In the genomic region with DNA sequence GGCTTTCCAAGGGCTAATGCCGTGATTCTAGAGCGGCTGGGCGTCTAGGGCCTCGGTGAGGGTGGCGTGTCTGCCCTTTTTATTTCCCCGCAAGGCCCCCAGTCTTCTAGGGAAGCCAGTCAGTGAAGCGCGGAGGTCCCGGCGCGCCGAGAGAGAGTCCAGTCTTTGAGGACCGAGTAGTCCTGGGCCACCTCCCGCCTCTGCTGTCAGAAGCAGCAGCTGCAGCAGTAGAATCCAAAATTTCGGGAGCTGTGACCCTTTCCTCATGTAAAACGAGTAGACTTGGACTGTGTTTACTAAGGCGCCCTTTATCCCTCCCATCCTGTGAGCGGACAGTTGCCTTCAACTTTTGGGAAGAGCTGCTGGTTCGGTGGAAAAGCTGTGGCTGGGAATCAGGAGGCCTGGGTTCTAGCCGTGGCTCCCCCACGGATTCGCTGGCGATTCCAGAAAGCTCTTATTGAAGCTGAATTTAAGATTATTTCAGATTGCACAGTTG, we compare ENCODE assay signal across 8 cellular contexts. TPM values are rescaled to one million over a fixed set of nuclear protein-coding genes. Genes with fewer than 3 reads are reported as not detected.
DNase-seq lines count a peak whose midpoint lies in the region; ATAC-seq, FAIRE-seq and TF ChIP-seq lines count a peak whose summit lies in the region.
"Not testable (repeated sequence)": the region's sequence is repeated elsewhere in the genome, so short reads cannot be mapped to it uniquely, and the experiment has no call there.

No MANE protein-coding gene starts in this region.

- H3K4me3 Mint-ChIP-seq in T-cell = peak overlapping the region; percentile 86 to 97 (median 90)

- not testable (repeated sequence) for TF ChIP-seq CTCF in GM12865 (IDR thresholded peaks at IDR 0.05; ENCODE audit: insufficient read depth, low read depth, low read length, missing control alignments); bronchial epithelial cell (IDR thresholded peaks at IDR 0.05; ENCODE audit: insufficient read depth, low read length, severe bottlenecking); omental fat pad (IDR thresholded peaks at IDR 0.05); vagina (IDR thresholded peaks at IDR 0.05)

- under 1% methylated on average over 23 of the region's 23 CpGs for WGBS in right cardiac atrium

- not testable (repeated sequence) for DNase-seq in GM12865 (ENCODE audit: low read depth); bronchial epithelial cell (ENCODE audit: low read depth); omental fat pad (ENCODE audit: low spot score); vagina (ENCODE audit: extremely low spot score in 2 of 2)
- DNase-seq in HCEC 1CT = peak; percentile 13
- DNase-seq in HS-5 (ENCODE audit: low read depth) = peak; percentile 6
- peak in 3 of 34 experiments; percentile 1 to 5 (median 3) for DNase-seq in T-cell
- peak in 1 of 3 donors; percentile 76 for DNase-seq in right cardiac atrium

- H3K27ac ChIP-seq in right cardiac atrium (ENCODE audit: low read length) = peak overlapping the region; percentile 53
- H3K27ac ChIP-seq in vagina = peak overlapping the region; percentile 75

- not testable (repeated sequence) for H3K9me3 Mint-ChIP-seq in T-cell

- not testable (repeated sequence) for H3K36me3 ChIP-seq in bronchial epithelial cell (ENCODE audit: control insufficient read depth, insufficient read depth, low read length); vagina

- not testable (repeated sequence) for FAIRE-seq in bronchial epithelial cell (lab: Jason Lieb, UNC)

- POLR2A ChIA-PET in T-cell (lab: Charles Lee) = interaction anchor here (0.5 to 1.9 kb wide), 13 partner anchors 9 to 680 kb away, joined by 3 to 14 read pairs (median 3); no protein-coding TSS in a partner anchor

- not testable (repeated sequence) for H3K27me3 Mint-ChIP-seq in T-cell

- peak overlapping the region; percentile 98 to 99 for H3K27ac Mint-ChIP-seq in T-cell

- intact Hi-C loops in right cardiac atrium (cut with DNase I); vagina (cut with DNase I): not testable (repeated sequence)

- H3K4me3 ChIP-seq in GM12865 (ENCODE audit: low read depth, low read length) (peak overlapping the region; percentile 72), bronchial epithelial cell (ENCODE audit: low read depth, low read length) (peak overlapping the region; percentile 91), right cardiac atrium (ENCODE audit: low read length) (peak overlapping the region; percentile 49), vagina (peak overlapping the region; percentile 67 to 97)

- not testable (repeated sequence) for H3K9me3 ChIP-seq in right cardiac atrium (ENCODE audit: control insufficient read depth, low read length); vagina

- ATAC-seq in T-cell (replicated peaks in 1 of 4) (peak; percentile 3 to 30 (median 24)), right cardiac atrium (peak; percentile 36 to 59), omental fat pad (ENCODE audit: low FRiP score) (peak; percentile 47)

- not testable (repeated sequence) for TF ChIP-seq POLR2A in vagina (IDR thresholded peaks at IDR 0.05)

- CTCF ChIA-PET in T-cell (lab: Charles Lee) = interaction anchor here in 1 of 2 donors (0.9 to 2.4 kb wide), 6 partner anchors 9 to 472 kb away, joined by 3 to 12 read pairs (median 8); partner anchors contain the start of gene TOMM5

- peaks cover 37 to 42% (median 37%) of the 10 kb centered on the region in 3 donors for H3K4me1 Mint-ChIP-seq in T-cell

- not testable (repeated sequence) for H3K27me3 ChIP-seq in bronchial epithelial cell (ENCODE audit: control insufficient read depth, insufficient read depth, low read length); right cardiac atrium (ENCODE audit: control insufficient read depth, insufficient read depth); vagina

- not testable (repeated sequence) for H3K4me1 ChIP-seq in right cardiac atrium (ENCODE audit: control insufficient read depth, insufficient read depth, low read length)
- H3K4me1 ChIP-seq in vagina = peaks cover 32% of the 10 kb centered on the region

- H3K36me3 Mint-ChIP-seq in T-cell = not testable (repeated sequence)

RNA-seq across cellular contexts. Expression of gene ZCCHC7, which starts 0.5 kb away (rescaled TPM):
- 10 to 100 TPM; 29.1 to 44.2 (median 33.5) TPM for total RNA-seq in T-cell
- 19.3 and 26.9 TPM in 2 replicates for total RNA-seq in bronchial epithelial cell
- 10 to 100 TPM; 13.4 to 17.1 (median 14.2) TPM for total RNA-seq in right cardiac atrium
- 4.6 TPM for polyA plus RNA-seq in right cardiac atrium
- total RNA-seq in omental fat pad = 10 to 100 TPM; 11.7 to 24.6 (median 13.6) TPM
- 15.2 TPM for total RNA-seq in vagina
